1 cellular context compared by ENCODE assay signal in the genomic region with DNA sequence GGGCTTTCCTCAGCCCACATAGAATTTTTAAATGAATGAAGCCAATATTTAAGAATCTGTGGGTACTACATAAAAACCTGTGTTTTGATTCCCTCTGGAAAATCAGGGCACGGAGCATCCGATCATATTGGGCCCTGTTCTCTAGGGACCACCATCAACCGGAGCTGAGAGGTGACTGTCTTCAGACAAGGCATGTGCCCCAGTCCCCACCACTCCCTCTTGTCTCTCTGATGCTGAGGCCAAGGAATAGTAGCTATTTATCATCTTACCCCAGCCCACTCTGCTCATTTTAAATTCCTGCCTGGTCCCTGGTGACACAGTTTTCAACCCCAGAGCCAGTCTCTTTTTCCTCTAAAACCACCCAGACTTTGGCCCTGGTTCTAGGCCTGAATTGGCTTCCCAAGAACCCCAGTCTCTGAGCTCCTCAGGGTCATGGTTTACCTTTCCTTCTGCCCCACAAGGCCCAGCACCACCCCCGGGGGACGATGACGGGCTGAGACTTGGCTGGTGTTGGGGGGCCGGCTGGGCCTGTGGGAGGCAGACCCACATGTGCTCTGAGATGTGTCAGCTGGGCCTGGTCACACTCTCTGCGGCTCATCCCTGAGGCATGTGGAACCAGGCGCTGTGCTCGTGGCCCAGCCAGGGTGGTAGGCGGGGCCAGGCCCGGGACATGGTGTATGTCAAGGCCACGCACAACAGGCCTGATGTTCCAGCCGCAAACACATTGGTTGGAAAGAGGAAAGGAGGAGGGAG.
A peak's percentile ranks its signal among the peaks of the same experiment; 100 is the strongest.
TF ChIP-seq lines count a peak whose summit lies in the region.

No MANE protein-coding gene starts in this region.

TF ChIP-seq in HepG2, 621 proteins besides CTCF, POLR2A, EP300 and RAD21 (continued from another document):
- TF ChIP-seq, protein P1, sequence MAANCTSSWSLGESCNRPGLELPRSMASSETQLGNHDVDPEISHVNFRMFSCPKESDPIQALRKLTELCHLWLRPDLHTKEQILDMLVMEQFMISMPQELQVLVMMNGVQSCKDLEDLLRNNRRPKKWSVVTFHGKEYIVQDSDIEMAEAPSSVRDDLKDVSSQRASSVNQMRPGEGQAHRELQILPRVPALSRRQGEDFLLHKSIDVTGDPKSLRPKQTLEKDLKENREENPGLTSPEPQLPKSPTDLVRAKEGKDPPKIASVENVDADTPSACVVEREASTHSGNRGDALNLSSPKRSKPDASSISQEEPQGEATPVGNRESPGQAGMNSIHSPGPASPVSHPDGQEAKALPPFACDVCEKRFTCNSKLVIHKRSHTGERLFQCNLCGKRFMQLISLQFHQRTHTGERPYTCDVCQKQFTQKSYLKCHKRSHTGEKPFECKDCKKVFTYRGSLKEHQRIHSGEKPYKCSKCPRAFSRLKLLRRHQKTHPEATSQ (CRISPR knock-in tag; IDR thresholded peaks at IDR 0.05; ENCODE audit: borderline replicate concordance), result peak; percentile 95
- TF ChIP-seq FOXM1 (CRISPR knock-in tag; IDR thresholded peaks at IDR 0.05) (peak; percentile 32; the same call in 1 of the 2 replicates), ERF (CRISPR knock-in tag; IDR thresholded peaks at IDR 0.05) (peak; percentile 99), ZNF7 (CRISPR knock-in tag; IDR thresholded peaks at IDR 0.05) (no peak), ZNF331 (CRISPR knock-in tag; IDR thresholded peaks at IDR 0.05) (peak; percentile 98)
